In genomic region chr16:11583889-11584565, GRCh38 we compare ENCODE assay signal across 8 cellular contexts. TPM values are rescaled to one million over a fixed set of nuclear protein-coding genes. Genes with fewer than 3 reads are reported as not detected.
DNase-seq lines count a peak whose midpoint lies in the region; FAIRE-seq and TF ChIP-seq lines count a peak whose summit lies in the region.

No MANE protein-coding gene starts in this region.

- no peak overlapping the region for H2AFZ ChIP-seq in osteoblast (ENCODE audit: low read length)

- H3K27me3 Mint-ChIP-seq in dendritic cell treated with granulocyte-macrophage colony-stimulating factor and Interleukin-4, amounts not matched to agents 40 ng/mL and 50 ng/mL, for 4 days, result peaks cover 19% of the 10 kb centered on the region

- H3K4me3 Mint-ChIP-seq in dendritic cell treated with granulocyte-macrophage colony-stimulating factor and Interleukin-4, amounts not matched to agents 40 ng/mL and 50 ng/mL, for 4 days, result peak overlapping the region; percentile 88

- no peak for FAIRE-seq in HTR-8/SVneo (lab: Jason Lieb, UNC)

- H3K36me3 ChIP-seq in osteoblast (ENCODE audit: insufficient read depth, low read length), result no peaks in the 10 kb centered on the region

- DNase-seq in GM12865 (ENCODE audit: low read depth), result peak; percentile 68
- peak; percentile 55 for DNase-seq in NCI-H146 treated with DMSO at 0.1 percent for 48 hours (lab: John Stamatoyannopoulos, UW; ENCODE audit: unreplicated experiment)
- no peak for DNase-seq in osteoblast (ENCODE audit: insufficient read length, low spot score, missing footprints)
- DNase-seq in HTR-8/SVneo (ENCODE audit: insufficient read length, low spot score), result no peak
- no peak for DNase-seq in HuH-7.5 (ENCODE audit: low spot score)
- no peak for DNase-seq in HCEC 1CT
- no peak for DNase-seq in NCI-H187 treated with DMSO at 0.1 percent for 48 hours (lab: John Stamatoyannopoulos, UW)

- H3K9me3 ChIP-seq in osteoblast (ENCODE audit: low read depth, low read length), result peaks cover 2% of the 10 kb centered on the region

- H3K9me3 Mint-ChIP-seq in dendritic cell treated with granulocyte-macrophage colony-stimulating factor and Interleukin-4, amounts not matched to agents 40 ng/mL and 50 ng/mL, for 4 days, result no peaks in the 10 kb centered on the region

- H4K20me1 ChIP-seq in osteoblast (ENCODE audit: insufficient read depth, low read length), result peaks cover 31% of the 10 kb centered on the region

- H3K79me2 ChIP-seq in osteoblast (ENCODE audit: insufficient read depth, low read length), result peaks cover 66% of the 10 kb centered on the region

- TF ChIP-seq CTCF in GM12865 (IDR thresholded peaks at IDR 0.05; ENCODE audit: insufficient read depth, low read depth, low read length, missing control alignments) (no peak), osteoblast (IDR thresholded peaks at IDR 0.05; ENCODE audit: extremely low read depth, low read depth, low read length) (no peak)

- peaks cover 82% of the 10 kb centered on the region for H3K4me1 Mint-ChIP-seq in dendritic cell treated with granulocyte-macrophage colony-stimulating factor and Interleukin-4, amounts not matched to agents 40 ng/mL and 50 ng/mL, for 4 days (ENCODE audit: low read depth)

- peaks cover 30% of the 10 kb centered on the region for H3K4me1 ChIP-seq in osteoblast (ENCODE audit: insufficient read depth, low read length)

- H3K27me3 ChIP-seq in osteoblast (ENCODE audit: insufficient read depth, low read length), result no peaks in the 10 kb centered on the region

- peak overlapping the region; percentile 19 for H3K4me2 ChIP-seq in osteoblast (ENCODE audit: insufficient read depth, low read length)

- H3K27ac ChIP-seq in osteoblast (ENCODE audit: low read depth, low read length), result no peak overlapping the region

- intact Hi-C loops in dendritic cell treated with granulocyte-macrophage colony-stimulating factor and Interleukin-4, amounts not matched to agents 40 ng/mL and 50 ng/mL, for 4 days (cut with micrococcal nuclease), result loop anchor here (2.0 to 5.0 kb wide), 3 partner anchors 43 to 57 kb away; no protein-coding TSS in a partner anchor

- H3K36me3 Mint-ChIP-seq in dendritic cell treated with granulocyte-macrophage colony-stimulating factor and Interleukin-4, amounts not matched to agents 40 ng/mL and 50 ng/mL, for 4 days (ENCODE audit: low read depth), result peaks cover 51% of the 10 kb centered on the region

- H3K27ac Mint-ChIP-seq in dendritic cell treated with granulocyte-macrophage colony-stimulating factor and Interleukin-4, amounts not matched to agents 40 ng/mL and 50 ng/mL, for 4 days, result peak overlapping the region; percentile 89

- H3K4me3 ChIP-seq in GM12865 (ENCODE audit: low read depth, low read length), result peak overlapping the region; percentile 70
- no peak overlapping the region for H3K4me3 ChIP-seq in osteoblast (ENCODE audit: insufficient read depth, low read length)

RNA-seq across cellular contexts. Expression of gene LITAF, which starts 2.7 kb away (rescaled TPM):
- 33.3 and 38.6 TPM in 2 replicates for total RNA-seq in osteoblast

Comparison
In these comparisons a context has a peak if more than half of its experiments do, and no peak if none do; other contexts are left out.
1. DNase-seq: peak in GM12865 (single experiment) and NCI-H146 treated with DMSO at 0.1 percent for 48 hours (single experiment); none in osteoblast (single experiment), HTR-8/SVneo (single experiment), HuH-7.5 (single experiment), HCEC 1CT (single experiment) and NCI-H187 treated with DMSO at 0.1 percent for 48 hours (single experiment).